Comparison of ENCODE assay signal across 6 cellular contexts in the genomic region with DNA sequence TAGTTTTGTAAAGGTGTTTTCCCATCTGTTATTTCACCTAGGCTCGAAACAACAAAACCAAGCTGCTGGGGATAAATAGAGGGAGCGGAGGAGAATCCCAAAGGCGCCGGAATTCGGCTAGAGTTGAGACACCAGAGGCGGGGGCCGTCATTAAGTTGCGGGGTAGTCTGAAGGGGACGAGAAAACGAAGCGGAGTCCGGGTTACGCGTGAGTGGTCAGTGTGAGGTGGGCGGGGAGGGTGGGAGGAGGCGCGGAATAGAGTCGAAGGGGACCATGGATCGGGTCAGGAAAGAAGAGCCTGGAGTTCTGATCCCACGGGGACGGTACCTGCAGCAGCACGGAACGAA. TPM values are rescaled to one million over a fixed set of nuclear protein-coding genes. Genes with fewer than 3 reads are reported as not detected.
A peak's percentile ranks its signal among the peaks of the same experiment; 100 is the strongest.
DNase-seq lines count a peak whose midpoint lies in the region; ATAC-seq lines count a peak whose summit lies in the region.

No MANE protein-coding gene starts in this region.

- peak; percentile 9 for ATAC-seq in GM19455 (IDR thresholded peaks at IDR 0.05; ENCODE audit: unreplicated experiment)

- DNase-seq in SJCRH30 (no peak), medulla oblongata (ENCODE audit: extremely low spot score) (no peak), 8988T (no peak), pons (ENCODE audit: low spot score) (no peak)

- H3K27ac ChIP-seq in SJCRH30 = peak overlapping the region; percentile 81

- H3K36me3 ChIP-seq in SJCRH30 = peaks cover 38% of the 10 kb centered on the region

- H3K4me3 ChIP-seq in SJCRH30 (peak overlapping the region; percentile 79), iPS-18c (ENCODE audit: insufficient read depth, low read depth, low read length) (peak overlapping the region; percentile 71)

- H3K9me3 ChIP-seq in SJCRH30 (replicated peaks) (no peaks in the 10 kb centered on the region), iPS-18c (ENCODE audit: control insufficient read depth, insufficient read depth, low read length) (no peaks in the 10 kb centered on the region)

- H3K4me1 ChIP-seq in SJCRH30 = no peaks in the 10 kb centered on the region

- no peaks in the 10 kb centered on the region for H3K27me3 ChIP-seq in SJCRH30

RNA-seq across cellular contexts. Expression of gene SRPRA, which starts 0.4 kb away (rescaled TPM):
- 53.4 and 54.2 TPM in 2 replicates for total RNA-seq in SJCRH30 (2014; rRNA removed; shearing (Covaris generic))

RNA-seq across cellular contexts. Expression of gene FOXRED1, which starts 0.6 kb away (rescaled TPM):
- 21.9 and 23.8 TPM in 2 replicates for total RNA-seq in SJCRH30 (2014; rRNA removed; shearing (Covaris generic))

RNA-seq across cellular contexts. Expression of gene TIRAP, which starts 14.6 kb away (rescaled TPM):
- 0.76 and 1.1 TPM in 2 replicates for total RNA-seq in SJCRH30 (2014; rRNA removed; shearing (Covaris generic))

RNA-seq across cellular contexts. Expression of gene DCPS, which starts 35.5 kb away (rescaled TPM):
- total RNA-seq in SJCRH30 (2014; rRNA removed; shearing (Covaris generic)) = 21.3 and 24.5 TPM in 2 replicates

RNA-seq across cellular contexts. Expression of gene FAM118B, which starts 56.8 kb away (rescaled TPM):
- 19.6 and 24.5 TPM in 2 replicates for total RNA-seq in SJCRH30 (2014; rRNA removed; shearing (Covaris generic))
